Comparison of ENCODE assay signal across 8 cellular contexts in genomic region chr12:53096761-53097160, GRCh38. TPM values are rescaled to one million over a fixed set of nuclear protein-coding genes. Genes with fewer than 3 reads are reported as not detected.
DNase-seq lines count a peak whose midpoint lies in the region; ATAC-seq, FAIRE-seq and TF ChIP-seq lines count a peak whose summit lies in the region.

No MANE protein-coding gene starts in this region.

- no peaks in the 10 kb centered on the region for H3K9me3 ChIP-seq in H9 (ENCODE audit: control insufficient read depth, low read depth, low read length)
- no peaks in the 10 kb centered on the region for H3K9me3 ChIP-seq in iPS DF 6.9 (ENCODE audit: control insufficient read depth, insufficient read depth, low read length)
- H3K9me3 ChIP-seq in skeletal muscle satellite cell (replicated peaks; ENCODE audit: low read length), result no peaks in the 10 kb centered on the region
- no peaks in the 10 kb centered on the region for H3K9me3 ChIP-seq in small intestine (ENCODE audit: control insufficient read depth, low read depth)

- H3K79me2 ChIP-seq in H9 (ENCODE audit: insufficient read depth, low read length), result no peaks in the 10 kb centered on the region

- H4K8ac ChIP-seq in H9 (replicated peaks; ENCODE audit: insufficient read length, low read depth, low read length), result no peak overlapping the region

- no peak for DNase-seq in H9
- DNase-seq in activated CD8-positive, alpha-beta T cell treated with anti-CD3 and anti-CD28 coated beads for 36 hours, result no peak
- no peak for DNase-seq in iPS DF 6.9 (ENCODE audit: low read depth, low spot score)
- no peak for DNase-seq in small intestine
- DNase-seq in kidney tubule cell (ENCODE audit: low spot score), result no peak
- DNase-seq in hypothalamus (lab: John Stamatoyannopoulos, UW), result no peak
- no peak for DNase-seq in stimulated activated naive CD4-positive, alpha-beta T cell (lab: John Stamatoyannopoulos, UW)

- peaks cover 27 to 39% of the 10 kb centered on the region in 2 experiments for H3K4me1 Mint-ChIP-seq in H9
- H3K4me1 Mint-ChIP-seq in activated CD8-positive, alpha-beta T cell treated with anti-CD3 and anti-CD28 coated beads for 36 hours (ENCODE audit: low read depth), result peaks cover 32% of the 10 kb centered on the region

- H3K18ac ChIP-seq in H9 (ENCODE audit: insufficient read length, low read depth, low read length), result no peak overlapping the region

- H3K9ac ChIP-seq in H9 (ENCODE audit: extremely low read depth, insufficient read length, low read length), result no peak overlapping the region
- peak overlapping the region; percentile 81 for H3K9ac ChIP-seq in skeletal muscle satellite cell (ENCODE audit: low read depth, low read length)

- no CpG with 5 or more reads among the region's 9 CpGs for WGBS in H9 (ENCODE audit: extremely low coverage, insufficient read length, low lambda C conversion rate)
- WGBS in iPS DF 6.9 (ENCODE audit: insufficient coverage, insufficient read length), result no CpG with 5 or more reads among the region's 9 CpGs
- WGBS in small intestine, 3 donors, result 44 to 61% (median 55%) methylated on average over 9 of the region's 9 CpGs

- POLR2A ChIA-PET in activated CD8-positive, alpha-beta T cell treated with anti-CD3 and anti-CD28 coated beads for 36 hours (lab: Charles Lee), result interaction anchor here (1.1 to 5.0 kb wide), 5 partner anchors 10 to 49 kb away, joined by 3 to 32 read pairs (median 4); partner anchors contain the start of gene SPRYD3

- no peak overlapping the region for H2BK120ac ChIP-seq in H9 (ENCODE audit: low read depth, low read length, poor library complexity, severe bottlenecking)

- H3K27ac Mint-ChIP-seq in H9, result no peak overlapping the region; a peak in 1 of 7 replicates
- peak overlapping the region; percentile 63 for H3K27ac Mint-ChIP-seq in activated CD8-positive, alpha-beta T cell treated with anti-CD3 and anti-CD28 coated beads for 36 hours

- H4K5ac ChIP-seq in H9 (ENCODE audit: insufficient read length, low read depth, low read length), result no peak overlapping the region

- H2BK12ac ChIP-seq in H9 (ENCODE audit: insufficient read length, low read depth, low read length), result no peak overlapping the region

- H2AK5ac ChIP-seq in H9 (ENCODE audit: insufficient read length, low read length), result no peak overlapping the region

- ATAC-seq in activated CD8-positive, alpha-beta T cell treated with anti-CD3 and anti-CD28 coated beads for 36 hours, result no peak

- no peak for TF ChIP-seq CTCF in H9 (conservative IDR thresholded peaks at IDR 0.05)
- no peak for TF ChIP-seq CTCF in activated CD8-positive, alpha-beta T cell treated with anti-CD3 and anti-CD28 coated beads for 36 hours (IDR thresholded peaks at IDR 0.05)

- no peak overlapping the region for H3K23ac ChIP-seq in H9 (ENCODE audit: insufficient read length, low read depth, low read length)

- H3K36me3 ChIP-seq in iPS DF 6.9 (ENCODE audit: control insufficient read depth, insufficient read depth, low read length), result no peaks in the 10 kb centered on the region
- H3K36me3 ChIP-seq in skeletal muscle satellite cell (ENCODE audit: insufficient read depth, low read length), result peaks cover 11% of the 10 kb centered on the region
- H3K36me3 ChIP-seq in small intestine (ENCODE audit: control insufficient read depth in 2 of 2, insufficient read depth in 2 of 2, low read length in 2 of 2), result no peaks in the 10 kb centered on the region

- H3K27me3 ChIP-seq in H9 (ENCODE audit: insufficient read depth, low read length) (no peaks in the 10 kb centered on the region; the same call in 1 of the 2 replicates), iPS DF 6.9 (ENCODE audit: control insufficient read depth, insufficient read depth, low read length) (peaks cover 4% of the 10 kb centered on the region; the same call in 1 of the 2 replicates), skeletal muscle satellite cell (ENCODE audit: control insufficient read depth, insufficient read depth, low read length) (no peaks in the 10 kb centered on the region), small intestine (ENCODE audit: control insufficient read depth in 2 of 2, insufficient read depth in 2 of 2, low read length in 2 of 2) (no peaks in the 10 kb centered on the region)

- peaks cover 74% of the 10 kb centered on the region for H3K27me3 Mint-ChIP-seq in H9 (ENCODE audit: low read depth)
- peaks cover 2% of the 10 kb centered on the region for H3K27me3 Mint-ChIP-seq in activated CD8-positive, alpha-beta T cell treated with anti-CD3 and anti-CD28 coated beads for 36 hours

- intact Hi-C loops in activated CD8-positive, alpha-beta T cell treated with anti-CD3 and anti-CD28 coated beads for 36 hours (cut with micrococcal nuclease), result no loop called here

- no peak for FAIRE-seq in small intestine (lab: Jason Lieb, UNC)

- peak overlapping the region; percentile 68 to 91 for H3K4me3 Mint-ChIP-seq in H9
- H3K4me3 Mint-ChIP-seq in activated CD8-positive, alpha-beta T cell treated with anti-CD3 and anti-CD28 coated beads for 36 hours, result peak overlapping the region; percentile 69

- H4K91ac ChIP-seq in H9 (ENCODE audit: insufficient read length, low read depth, low read length), result no peak overlapping the region

- H4K20me1 ChIP-seq in H9 (ENCODE audit: control insufficient read depth, insufficient read depth, insufficient read length), result no peaks in the 10 kb centered on the region

- no peaks in the 10 kb centered on the region; a peak in 1 of 7 replicates for H3K36me3 Mint-ChIP-seq in H9 (ENCODE audit: insufficient read depth in 1 of 3, low read depth in 3 of 3)
- no peaks in the 10 kb centered on the region for H3K36me3 Mint-ChIP-seq in activated CD8-positive, alpha-beta T cell treated with anti-CD3 and anti-CD28 coated beads for 36 hours (ENCODE audit: low read depth)

- H2AFZ ChIP-seq in H9 (ENCODE audit: low read length), result no peak overlapping the region

- H3K4me1 ChIP-seq in H9 (ENCODE audit: insufficient read depth, low read length), result peaks cover 6% of the 10 kb centered on the region; the same call in 1 of the 2 replicates
- peaks cover 8% of the 10 kb centered on the region for H3K4me1 ChIP-seq in iPS DF 6.9 (ENCODE audit: control insufficient read depth, insufficient read depth, low read length)
- H3K4me1 ChIP-seq in skeletal muscle satellite cell (ENCODE audit: control insufficient read depth, insufficient read depth, low read length), result peaks cover 39% of the 10 kb centered on the region
- H3K4me1 ChIP-seq in small intestine (ENCODE audit: control insufficient read depth in 2 of 2, insufficient read depth in 1 of 2, low read depth in 1 of 2, low read length in 1 of 2), result peaks cover 0 to 10% of the 10 kb centered on the region in 2 donors

- no peak overlapping the region for H3K56ac ChIP-seq in H9 (ENCODE audit: insufficient read length, low read depth, low read length)

- H2BK20ac ChIP-seq in H9 (ENCODE audit: low read depth, low read length, poor library complexity, severe bottlenecking), result no peak overlapping the region

- no peak overlapping the region for H3K14ac ChIP-seq in H9 (ENCODE audit: insufficient read depth, low read length)

- no peak overlapping the region for H2BK5ac ChIP-seq in H9 (ENCODE audit: insufficient read length, low read length)

- H3K79me1 ChIP-seq in H9 (ENCODE audit: insufficient read depth, low read depth, low read length, poor library complexity, severe bottlenecking), result no peaks in the 10 kb centered on the region

- H3K4me2 ChIP-seq in H9 (ENCODE audit: insufficient read depth, insufficient read length, low read length) (peak overlapping the region; percentile 98), skeletal muscle satellite cell (ENCODE audit: low read length) (peak overlapping the region; percentile 84)

- H3K27ac ChIP-seq in H9 (ENCODE audit: insufficient read length, low read depth, low read length) (no peak overlapping the region), iPS DF 6.9 (ENCODE audit: low read length) (no peak overlapping the region), small intestine (ENCODE audit: low read depth in 1 of 2, low read length in 1 of 2) (peak overlapping the region in 1 of 2 donors; percentile 62)

- peaks cover 24% of the 10 kb centered on the region for H3K23me2 ChIP-seq in H9 (ENCODE audit: insufficient read length, low read depth, low read length, poor library complexity, severe bottlenecking)

- H3K4me3 ChIP-seq in iPS DF 6.9 (ENCODE audit: low read length) (peak overlapping the region; percentile 61; the same call in 1 of the 2 replicates), skeletal muscle satellite cell (ENCODE audit: low read length) (peak overlapping the region; percentile 83), small intestine (ENCODE audit: low read depth in 1 of 2, low read length in 2 of 2) (no peak overlapping the region)

- H3K4ac ChIP-seq in H9 (ENCODE audit: low read depth, low read length), result no peak overlapping the region

- H3T11ph ChIP-seq in H9 (ENCODE audit: low read length), result no peak overlapping the region

- H3K9me3 Mint-ChIP-seq in H9, result peaks cover 0 to 3% of the 10 kb centered on the region in 2 experiments; a peak in 1 of 5 replicates
- no peaks in the 10 kb centered on the region for H3K9me3 Mint-ChIP-seq in activated CD8-positive, alpha-beta T cell treated with anti-CD3 and anti-CD28 coated beads for 36 hours

- CTCF ChIA-PET in activated CD8-positive, alpha-beta T cell treated with anti-CD3 and anti-CD28 coated beads for 36 hours (lab: Charles Lee), result interaction anchor here (7.2 to 31.8 kb wide), 2 partner anchors 15 to 28 kb away, joined by 124 to 553 read pairs; partner anchors contain the start of gene SPRYD3

- no peak overlapping the region for H2BK15ac ChIP-seq in H9 (ENCODE audit: low read depth, low read length)

RNA-seq across cellular contexts. Expression of gene IGFBP6, which starts 0.7 kb away (rescaled TPM):
- 4.2 and 5.7 TPM in 2 replicates for total RNA-seq in H9 (2021)
- 1 to 10 TPM; 2.0 to 2.3 TPM for total RNA-seq in activated CD8-positive, alpha-beta T cell treated with anti-CD3 and anti-CD28 coated beads for 36 hours
- 603 and 918 TPM in 2 replicates for total RNA-seq in skeletal muscle satellite cell (2012; rRNA removed)
- polyA plus RNA-seq in small intestine, result 100 to 1,000 TPM in 1 of 3 donors, 1 to 10 TPM in 2; 3.4 to 135 (median 8.4) TPM

RNA-seq across cellular contexts. Expression of gene SOAT2, which starts 6.5 kb away (rescaled TPM):
- total RNA-seq in H9 (2021), result not detected in 2 replicates
- 1 to 10 TPM; 5.3 to 6.7 TPM for total RNA-seq in activated CD8-positive, alpha-beta T cell treated with anti-CD3 and anti-CD28 coated beads for 36 hours
- total RNA-seq in skeletal muscle satellite cell (2012; rRNA removed), result 0.44 TPM in 1 of 2 replicates, not detected in the other
- polyA plus RNA-seq in small intestine, result 10 to 100 TPM in 2 of 3 donors, 1 to 10 TPM in 1; 4.2 to 94.0 (median 77.4) TPM

RNA-seq across cellular contexts. Expression of gene SPRYD3, which starts 17.6 kb away (rescaled TPM):
- 5.8 and 6.5 TPM in 2 replicates for total RNA-seq in H9 (2021)
- 10 to 100 TPM; 24.8 to 25.0 TPM for total RNA-seq in activated CD8-positive, alpha-beta T cell treated with anti-CD3 and anti-CD28 coated beads for 36 hours
- 23.4 and 29.4 TPM in 2 replicates for total RNA-seq in skeletal muscle satellite cell (2012; rRNA removed)
- 10 to 100 TPM; 19.7 to 37.6 (median 20.3) TPM for polyA plus RNA-seq in small intestine

RNA-seq across cellular contexts. Expression of gene TNS2, which starts 46.9 kb away (rescaled TPM):
- 3.6 and 4.5 TPM in 2 replicates for total RNA-seq in H9 (2021)
- total RNA-seq in activated CD8-positive, alpha-beta T cell treated with anti-CD3 and anti-CD28 coated beads for 36 hours, result 1 to 10 TPM; 1.1 to 1.6 TPM
- total RNA-seq in skeletal muscle satellite cell (2012; rRNA removed), result 67.9 and 70.8 TPM in 2 replicates
- polyA plus RNA-seq in small intestine, result 10 to 100 TPM in 2 of 3 donors, 1 to 10 TPM in 1; 5.8 to 52.9 (median 18.4) TPM

Comparison
In these comparisons a context has a peak if more than half of its experiments do, and no peak if none do; other contexts are left out.
1. H3K4me3 ChIP-seq: peak in iPS DF 6.9 (single experiment) and skeletal muscle satellite cell (single experiment); none in small intestine (0 of 2).